ENCODE assay signal across 4 cellular contexts in the genomic region with DNA sequence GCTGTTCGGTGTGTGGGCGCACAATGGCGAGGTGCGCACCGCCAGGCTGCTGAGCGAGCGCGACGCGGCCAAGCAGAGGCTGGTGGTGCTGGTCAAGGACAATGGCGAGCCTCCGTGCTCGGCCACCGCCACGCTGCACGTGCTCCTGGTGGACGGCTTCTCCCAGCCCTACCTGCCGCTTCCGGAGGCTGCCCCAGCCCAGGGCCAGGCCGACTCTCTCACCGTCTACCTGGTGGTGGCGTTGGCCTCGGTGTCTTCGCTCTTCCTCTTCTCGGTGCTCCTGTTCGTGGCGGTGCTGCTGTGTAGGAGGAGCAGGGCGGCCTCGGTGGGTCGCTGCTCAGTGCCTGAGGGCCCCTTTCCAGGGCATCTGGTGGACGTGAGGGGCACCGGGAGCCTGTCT. TPM values are rescaled to one million over a fixed set of nuclear protein-coding genes. Genes with fewer than 3 reads are reported as not detected.
"Had no signal": no experiment of that assay in that cellular context is flagged by ENCODE, and none has a peak within 500 bp of the region (broad histone marks: within the 10 kb centered on the region; RNA-seq: fewer than 3 reads in every experiment).

No MANE protein-coding gene starts in this region.

RNA-seq across cellular contexts. Expression of gene PCDHB8, which starts 2.3 kb away (rescaled TPM):
- total RNA-seq: naive thymus-derived CD4-positive, alpha-beta T cell; naive thymus-derived CD8-positive, alpha-beta T cell; natural killer cell; natural killer cell treated with Interleukin-12 subunit alpha and Interleukin-12 subunit beta and Interleukin-15 and Interleukin-18, amount 100 ng/mL, for 72 hours had no signal
- polyA plus RNA-seq: naive thymus-derived CD4-positive, alpha-beta T cell; naive thymus-derived CD8-positive, alpha-beta T cell had no signal

RNA-seq across cellular contexts. Expression of gene PCDHB16, which starts 2.3 kb away (rescaled TPM):
- total RNA-seq: naive thymus-derived CD8-positive, alpha-beta T cell; natural killer cell; natural killer cell treated with Interleukin-12 subunit alpha and Interleukin-12 subunit beta and Interleukin-15 and Interleukin-18, amount 100 ng/mL, for 72 hours had no signal
- polyA plus RNA-seq: naive thymus-derived CD4-positive, alpha-beta T cell; naive thymus-derived CD8-positive, alpha-beta T cell had no signal

RNA-seq across cellular contexts. Expression of gene PCDHB9, which starts 7.1 kb away (rescaled TPM):
- total RNA-seq: naive thymus-derived CD8-positive, alpha-beta T cell had no signal
- polyA plus RNA-seq: naive thymus-derived CD4-positive, alpha-beta T cell; naive thymus-derived CD8-positive, alpha-beta T cell had no signal

RNA-seq across cellular contexts. Expression of gene PCDHB7, which starts 7.4 kb away (rescaled TPM):
- total RNA-seq: naive thymus-derived CD4-positive, alpha-beta T cell; naive thymus-derived CD8-positive, alpha-beta T cell; natural killer cell; natural killer cell treated with Interleukin-12 subunit alpha and Interleukin-12 subunit beta and Interleukin-15 and Interleukin-18, amount 100 ng/mL, for 72 hours had no signal
- polyA plus RNA-seq: naive thymus-derived CD4-positive, alpha-beta T cell; naive thymus-derived CD8-positive, alpha-beta T cell had no signal

RNA-seq across cellular contexts. Expression of gene PCDHB10, which starts 12.3 kb away (rescaled TPM):
- total RNA-seq: naive thymus-derived CD8-positive, alpha-beta T cell; natural killer cell treated with Interleukin-12 subunit alpha and Interleukin-12 subunit beta and Interleukin-15 and Interleukin-18, amount 100 ng/mL, for 72 hours had no signal
- polyA plus RNA-seq: naive thymus-derived CD4-positive, alpha-beta T cell; naive thymus-derived CD8-positive, alpha-beta T cell had no signal
